In the genomic region with DNA sequence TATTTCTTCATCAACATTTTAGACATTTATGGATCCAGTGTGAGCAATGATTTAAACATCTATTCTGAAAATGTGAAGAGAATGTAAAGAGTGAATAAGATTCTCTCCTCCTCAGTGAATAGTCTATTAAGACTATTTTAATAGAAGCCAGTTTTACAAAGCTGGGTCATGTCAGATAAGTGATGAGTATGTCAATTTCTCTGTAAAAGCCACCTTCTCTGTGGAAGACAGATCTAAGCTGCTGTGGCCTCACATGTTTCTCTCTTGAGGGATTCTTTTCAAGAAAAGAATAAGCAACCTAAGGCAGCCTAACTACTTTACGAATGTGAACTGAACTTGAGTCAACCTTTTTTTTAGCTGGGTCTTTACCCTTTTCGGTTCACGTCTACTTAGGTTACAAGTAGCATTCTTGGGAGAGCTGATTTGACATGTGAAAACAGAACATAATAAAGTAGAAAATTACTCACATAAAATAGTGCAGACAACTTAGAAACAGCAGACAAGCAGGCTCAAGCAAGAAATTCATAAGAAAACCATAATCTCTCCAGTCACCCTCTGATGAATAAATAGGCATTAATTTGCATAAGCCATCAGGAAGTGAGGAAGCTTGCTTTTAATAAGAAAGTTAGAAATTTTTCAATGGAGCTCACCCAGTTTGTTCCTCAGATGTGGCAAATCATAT, we compare ENCODE assay signal across 1 cellular context.
TF ChIP-seq lines count a peak whose summit lies in the region.

No MANE protein-coding gene starts in this region.

TF ChIP-seq in GM23338, 12 proteins besides CTCF, POLR2A, EP300 and RAD21 (continued from another document):
- TF ChIP-seq, protein P1, sequence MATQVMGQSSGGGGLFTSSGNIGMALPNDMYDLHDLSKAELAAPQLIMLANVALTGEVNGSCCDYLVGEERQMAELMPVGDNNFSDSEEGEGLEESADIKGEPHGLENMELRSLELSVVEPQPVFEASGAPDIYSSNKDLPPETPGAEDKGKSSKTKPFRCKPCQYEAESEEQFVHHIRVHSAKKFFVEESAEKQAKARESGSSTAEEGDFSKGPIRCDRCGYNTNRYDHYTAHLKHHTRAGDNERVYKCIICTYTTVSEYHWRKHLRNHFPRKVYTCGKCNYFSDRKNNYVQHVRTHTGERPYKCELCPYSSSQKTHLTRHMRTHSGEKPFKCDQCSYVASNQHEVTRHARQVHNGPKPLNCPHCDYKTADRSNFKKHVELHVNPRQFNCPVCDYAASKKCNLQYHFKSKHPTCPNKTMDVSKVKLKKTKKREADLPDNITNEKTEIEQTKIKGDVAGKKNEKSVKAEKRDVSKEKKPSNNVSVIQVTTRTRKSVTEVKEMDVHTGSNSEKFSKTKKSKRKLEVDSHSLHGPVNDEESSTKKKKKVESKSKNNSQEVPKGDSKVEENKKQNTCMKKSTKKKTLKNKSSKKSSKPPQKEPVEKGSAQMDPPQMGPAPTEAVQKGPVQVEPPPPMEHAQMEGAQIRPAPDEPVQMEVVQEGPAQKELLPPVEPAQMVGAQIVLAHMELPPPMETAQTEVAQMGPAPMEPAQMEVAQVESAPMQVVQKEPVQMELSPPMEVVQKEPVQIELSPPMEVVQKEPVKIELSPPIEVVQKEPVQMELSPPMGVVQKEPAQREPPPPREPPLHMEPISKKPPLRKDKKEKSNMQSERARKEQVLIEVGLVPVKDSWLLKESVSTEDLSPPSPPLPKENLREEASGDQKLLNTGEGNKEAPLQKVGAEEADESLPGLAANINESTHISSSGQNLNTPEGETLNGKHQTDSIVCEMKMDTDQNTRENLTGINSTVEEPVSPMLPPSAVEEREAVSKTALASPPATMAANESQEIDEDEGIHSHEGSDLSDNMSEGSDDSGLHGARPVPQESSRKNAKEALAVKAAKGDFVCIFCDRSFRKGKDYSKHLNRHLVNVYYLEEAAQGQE (IDR thresholded peaks at IDR 0.05; ENCODE audit: unreplicated experiment) = no peak
- no peak for TF ChIP-seq NANOG (IDR thresholded peaks at IDR 0.05; ENCODE audit: borderline replicate concordance)
- TF ChIP-seq ZNF331 (CRISPR knock-in tag; IDR thresholded peaks at IDR 0.05; ENCODE audit: low read depth) = no peak
TF ChIP-seq in GM23338: peak in this region for 0.
